ENCODE assay signal across 1 cellular context in the genomic region with DNA sequence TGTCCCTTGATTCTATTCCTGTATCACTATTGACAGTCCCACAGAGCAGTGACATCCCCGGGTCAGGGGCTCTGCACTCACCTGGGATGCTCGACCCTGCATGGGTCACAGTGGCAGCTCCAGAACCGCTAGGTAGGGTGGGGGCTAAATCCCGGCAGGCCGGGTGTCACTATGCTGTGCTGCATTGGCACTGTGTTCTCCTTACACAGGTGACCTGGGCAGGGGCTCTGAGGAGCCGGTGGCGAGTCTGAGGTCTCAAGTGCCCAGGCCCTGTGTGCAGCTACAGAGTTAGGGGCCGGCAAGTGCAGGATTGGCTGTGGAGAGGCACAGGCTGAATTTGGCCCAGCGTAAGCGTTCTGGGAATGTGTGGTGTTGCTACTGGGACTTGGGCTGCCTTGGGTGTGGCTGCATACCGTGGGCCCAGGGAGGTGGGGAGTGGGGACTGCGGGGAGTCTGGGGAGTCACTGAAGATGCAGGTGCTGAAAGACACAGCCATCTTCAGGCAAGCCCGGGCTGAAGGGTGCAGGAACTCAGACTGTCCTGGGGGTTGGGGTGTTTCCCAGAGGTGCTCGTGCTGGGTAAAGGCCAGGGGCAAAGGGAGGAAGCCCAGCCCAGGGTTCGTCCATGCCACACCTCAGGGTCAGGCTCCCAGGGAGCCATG.
TF ChIP-seq lines count a peak whose summit lies in the region.

No MANE protein-coding gene starts in this region.

TF ChIP-seq in H1, 55 proteins besides CTCF, POLR2A, EP300 and RAD21 (continued from another document):
- TF ChIP-seq, protein P1, sequence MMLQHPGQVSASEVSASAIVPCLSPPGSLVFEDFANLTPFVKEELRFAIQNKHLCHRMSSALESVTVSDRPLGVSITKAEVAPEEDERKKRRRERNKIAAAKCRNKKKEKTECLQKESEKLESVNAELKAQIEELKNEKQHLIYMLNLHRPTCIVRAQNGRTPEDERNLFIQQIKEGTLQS (IDR thresholded peaks at IDR 0.05; ENCODE audit: insufficient read depth, low read depth, low read length), result no peak
- no peak for TF ChIP-seq HDAC6 (IDR thresholded peaks at IDR 0.05; ENCODE audit: low read depth, low read length)
- TF ChIP-seq RBBP5 (IDR thresholded peaks at IDR 0.05; ENCODE audit: borderline replicate concordance, low read depth, low read length), result no peak
- no peak for TF ChIP-seq KDM5A (IDR thresholded peaks at IDR 0.05; ENCODE audit: low read length)
- TF ChIP-seq SUZ12 (IDR thresholded peaks at IDR 0.05; ENCODE audit: low read length), result no peak
- TF ChIP-seq SRF (IDR thresholded peaks at IDR 0.05; ENCODE audit: low read depth, low read length), result no peak
- TF ChIP-seq BCL11A (IDR thresholded peaks at IDR 0.05; ENCODE audit: low read depth in 2 of 2, low read length in 2 of 2), result no peak
- TF ChIP-seq FOSL1 (IDR thresholded peaks at IDR 0.05; ENCODE audit: insufficient read depth, low read depth, low read length), result no peak
- TF ChIP-seq HDAC2 (IDR thresholded peaks at IDR 0.05; ENCODE audit: borderline replicate concordance in 1 of 2, low read depth in 2 of 2, low read length in 2 of 2), result no peak
- no peak for TF ChIP-seq CTBP2 (IDR thresholded peaks at IDR 0.05; ENCODE audit: borderline replicate concordance, insufficient read depth, insufficient read length, low read length)
- TF ChIP-seq, protein P2, sequence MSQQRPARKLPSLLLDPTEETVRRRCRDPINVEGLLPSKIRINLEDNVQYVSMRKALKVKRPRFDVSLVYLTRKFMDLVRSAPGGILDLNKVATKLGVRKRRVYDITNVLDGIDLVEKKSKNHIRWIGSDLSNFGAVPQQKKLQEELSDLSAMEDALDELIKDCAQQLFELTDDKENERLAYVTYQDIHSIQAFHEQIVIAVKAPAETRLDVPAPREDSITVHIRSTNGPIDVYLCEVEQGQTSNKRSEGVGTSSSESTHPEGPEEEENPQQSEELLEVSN (IDR thresholded peaks at IDR 0.05), result no peak
- TF ChIP-seq, protein P3, sequence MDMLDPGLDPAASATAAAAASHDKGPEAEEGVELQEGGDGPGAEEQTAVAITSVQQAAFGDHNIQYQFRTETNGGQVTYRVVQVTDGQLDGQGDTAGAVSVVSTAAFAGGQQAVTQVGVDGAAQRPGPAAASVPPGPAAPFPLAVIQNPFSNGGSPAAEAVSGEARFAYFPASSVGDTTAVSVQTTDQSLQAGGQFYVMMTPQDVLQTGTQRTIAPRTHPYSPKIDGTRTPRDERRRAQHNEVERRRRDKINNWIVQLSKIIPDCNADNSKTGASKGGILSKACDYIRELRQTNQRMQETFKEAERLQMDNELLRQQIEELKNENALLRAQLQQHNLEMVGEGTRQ (IDR thresholded peaks at IDR 0.05; ENCODE audit: low read length), result no peak
- no peak for TF ChIP-seq POU5F1 (IDR thresholded peaks at IDR 0.05; ENCODE audit: low read depth, low read length)
- TF ChIP-seq TEAD4 (IDR thresholded peaks at IDR 0.05; ENCODE audit: low read depth, low read length), result no peak
- TF ChIP-seq YY1 (IDR thresholded peaks at IDR 0.05; ENCODE audit: low read depth, low read length), result no peak
- no peak for TF ChIP-seq TAF7 (optimal IDR thresholded peaks at IDR 0.05; ENCODE audit: borderline replicate concordance, low read depth, low read length)
- TF ChIP-seq, protein P4, sequence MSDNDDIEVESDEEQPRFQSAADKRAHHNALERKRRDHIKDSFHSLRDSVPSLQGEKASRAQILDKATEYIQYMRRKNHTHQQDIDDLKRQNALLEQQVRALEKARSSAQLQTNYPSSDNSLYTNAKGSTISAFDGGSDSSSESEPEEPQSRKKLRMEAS (IDR thresholded peaks at IDR 0.05), result no peak
- no peak for TF ChIP-seq CBX8 (IDR thresholded peaks at IDR 0.05; ENCODE audit: borderline replicate concordance, low read depth, low read length)
- TF ChIP-seq RFX5 (IDR thresholded peaks at IDR 0.05; ENCODE audit: borderline replicate concordance, low read depth, low read length), result no peak
TF ChIP-seq in H1: peak in this region for 0.
